ENCODE assay signal across 25 cellular contexts in genomic region chr10:79056736-79057391, GRCh38. TPM values are rescaled to one million over a fixed set of nuclear protein-coding genes. Genes with fewer than 3 reads are reported as not detected.
DNase-seq lines count a peak whose midpoint lies in the region; ATAC-seq and TF ChIP-seq lines count a peak whose summit lies in the region.
"Had no signal": no experiment of that assay in that cellular context is flagged by ENCODE, and none has a peak within 500 bp of the region (broad histone marks: within the 10 kb centered on the region; RNA-seq: fewer than 3 reads in every experiment).

No MANE protein-coding gene starts in this region.

- no peak overlapping the region for H3K4me3 Mint-ChIP-seq in stimulated activated effector memory CD8-positive, alpha-beta T cell treated with anti-CD3 and anti-CD28 coated beads, Interleukin-12 subunit alpha, Interleukin-12 subunit beta, amount 100 ng/mL, for 72 hours
- H3K4me3 Mint-ChIP-seq: activated naive CD8-positive, alpha-beta T cell treated with anti-CD3 and anti-CD28 coated beads, Interleukin-2, amount 50 U/mL, for 24 hours; brain; nephron progenitor cell; type B pancreatic cell had no signal

- ATAC-seq in lower lobe of right lung = no peak
- ATAC-seq in stimulated activated effector memory CD8-positive, alpha-beta T cell treated with anti-CD3 and anti-CD28 coated beads, Interleukin-12 subunit alpha, Interleukin-12 subunit beta, amount 100 ng/mL, for 72 hours = no peak
- ATAC-seq: activated naive CD8-positive, alpha-beta T cell treated with anti-CD3 and anti-CD28 coated beads, Interleukin-2, amount 50 U/mL, for 24 hours; gastroesophageal sphincter; GM12878 had no signal

- H3K9ac ChIP-seq in colonic mucosa (ENCODE audit: low read depth in 2 of 2, low read length in 2 of 2) = no peak overlapping the region

- no peaks in the 10 kb centered on the region for H3K9me3 Mint-ChIP-seq in stimulated activated effector memory CD8-positive, alpha-beta T cell treated with anti-CD3 and anti-CD28 coated beads, Interleukin-12 subunit alpha, Interleukin-12 subunit beta, amount 100 ng/mL, for 72 hours
- H3K9me3 Mint-ChIP-seq: activated naive CD8-positive, alpha-beta T cell treated with anti-CD3 and anti-CD28 coated beads, Interleukin-2, amount 50 U/mL, for 24 hours; brain; nephron progenitor cell; type B pancreatic cell had no signal

- DNase-seq in activated T-cell treated with anti-CD3 and anti-CD28 coated beads, Interleukin-2, amount 50 U/mL, for 1 hour = peak; percentile 5
- DNase-seq in activated T-cell treated with anti-CD3 and anti-CD28 coated beads, Interleukin-2, amount 50 U/mL, for 48 hours = no peak
- peak; percentile 18 for DNase-seq in colonic mucosa
- DNase-seq in lower lobe of right lung = peak; percentile 26
- no peak for DNase-seq in stimulated activated effector memory CD8-positive, alpha-beta T cell treated with anti-CD3 and anti-CD28 coated beads, Interleukin-12 subunit alpha, Interleukin-12 subunit beta, amount 100 ng/mL, for 72 hours (ENCODE audit: low spot score in 2 of 2)
- DNase-seq in SIG-M5 treated with dmso at 0.1 percent for 504 hours (lab: John Stamatoyannopoulos, UW; ENCODE audit: unreplicated experiment) = no peak
- DNase-seq in DMS79 treated with DMSO at 0.1 percent for 48 hours (lab: John Stamatoyannopoulos, UW) = no peak
- DNase-seq in GM19240 (ENCODE audit: insufficient read length, low spot score) = no peak
- DNase-seq: activated CD4-positive, alpha-beta T cell treated with anti-CD3 and anti-CD28 coated beads, Interleukin-2, amount 50 U/mL, for 4 hours; activated CD8-positive, alpha-beta memory T cell treated with anti-CD3 and anti-CD28 coated beads, Interleukin-2, amount 50 U/mL, for 48 hours; activated gamma-delta T cell; activated naive CD8-positive, alpha-beta T cell treated with anti-CD3 and anti-CD28 coated beads, Interleukin-2, amount 50 U/mL, for 24 hours; AML-193; IMR-90; kidney glomerular epithelial cell; NCI-H1105; NCI-H2029 treated with DMSO at 0.1 percent for 48 hours; nephron progenitor cell; PC-9; stimulated activated CD4-positive, alpha-beta T cell treated with anti-CD3 and anti-CD28 coated beads, Interleukin-4, amount 100 ng/mL, for 4 hours had no signal

- H3K27ac Mint-ChIP-seq in stimulated activated effector memory CD8-positive, alpha-beta T cell treated with anti-CD3 and anti-CD28 coated beads, Interleukin-12 subunit alpha, Interleukin-12 subunit beta, amount 100 ng/mL, for 72 hours = peak overlapping the region; percentile 14
- H3K27ac Mint-ChIP-seq: activated naive CD8-positive, alpha-beta T cell treated with anti-CD3 and anti-CD28 coated beads, Interleukin-2, amount 50 U/mL, for 24 hours; nephron progenitor cell; type B pancreatic cell had no signal

- intact Hi-C loops in colonic mucosa (cut with DNase I) = no loop called here
- intact Hi-C loops in lower lobe of right lung (cut with DNase I) = no loop called here

- H3K9me3 ChIP-seq in colonic mucosa (no peaks in the 10 kb centered on the region), lower lobe of right lung (no peaks in the 10 kb centered on the region)
- H3K9me3 ChIP-seq: gastroesophageal sphincter had no signal

- H3K27ac ChIP-seq in colonic mucosa (no peak overlapping the region), lower lobe of right lung (no peak overlapping the region)
- H3K27ac ChIP-seq: gastroesophageal sphincter, PC-9, VCaP had no signal

- H3K36me3 ChIP-seq in colonic mucosa = no peaks in the 10 kb centered on the region
- H3K36me3 ChIP-seq in lower lobe of right lung = no peaks in the 10 kb centered on the region
- H3K36me3 ChIP-seq: gastroesophageal sphincter had no signal

- H3K4me1 Mint-ChIP-seq in stimulated activated effector memory CD8-positive, alpha-beta T cell treated with anti-CD3 and anti-CD28 coated beads, Interleukin-12 subunit alpha, Interleukin-12 subunit beta, amount 100 ng/mL, for 72 hours = peaks cover 9% of the 10 kb centered on the region

- H3K4me1 ChIP-seq in colonic mucosa (peaks cover 17% of the 10 kb centered on the region), lower lobe of right lung (peaks cover 44% of the 10 kb centered on the region)
- H3K4me1 ChIP-seq: gastroesophageal sphincter had no signal

- H3K36me3 Mint-ChIP-seq in stimulated activated effector memory CD8-positive, alpha-beta T cell treated with anti-CD3 and anti-CD28 coated beads, Interleukin-12 subunit alpha, Interleukin-12 subunit beta, amount 100 ng/mL, for 72 hours = no peaks in the 10 kb centered on the region
- H3K36me3 Mint-ChIP-seq: brain, type B pancreatic cell had no signal

- TF ChIP-seq CTCF in colonic mucosa (IDR thresholded peaks at IDR 0.05) (no peak), lower lobe of right lung (IDR thresholded peaks at IDR 0.05) (no peak)

- H3K27me3 ChIP-seq in colonic mucosa (no peaks in the 10 kb centered on the region), lower lobe of right lung (ENCODE audit: low read depth) (no peaks in the 10 kb centered on the region)
- H3K27me3 ChIP-seq: gastroesophageal sphincter had no signal

- H3K4me3 ChIP-seq in colonic mucosa (no peak overlapping the region), lower lobe of right lung (no peak overlapping the region)
- H3K4me3 ChIP-seq: gastroesophageal sphincter, GM12878, PC-9 had no signal

RNA-seq across cellular contexts. Expression of gene ZMIZ1, which starts 11.9 kb away (rescaled TPM):
- total RNA-seq in colonic mucosa (10 to 100 TPM; 51.0 to 54.0 TPM), lower lobe of right lung (102 TPM)

Comparison
In these comparisons a context has a peak if more than half of its experiments do, and no peak if none do; other contexts are left out.
1. DNase-seq: peak in activated T-cell treated with anti-CD3 and anti-CD28 coated beads, Interleukin-2, amount 50 U/mL, for 1 hour (single experiment), colonic mucosa (single experiment) and lower lobe of right lung (single experiment); none in activated T-cell treated with anti-CD3 and anti-CD28 coated beads, Interleukin-2, amount 50 U/mL, for 48 hours (0 of 2), stimulated activated effector memory CD8-positive, alpha-beta T cell treated with anti-CD3 and anti-CD28 coated beads, Interleukin-12 subunit alpha, Interleukin-12 subunit beta, amount 100 ng/mL, for 72 hours (0 of 2), SIG-M5 treated with dmso at 0.1 percent for 504 hours (single experiment), DMS79 treated with DMSO at 0.1 percent for 48 hours (single experiment) and GM19240 (single experiment).